8 cellular contexts compared by ENCODE assay signal in the genomic region with DNA sequence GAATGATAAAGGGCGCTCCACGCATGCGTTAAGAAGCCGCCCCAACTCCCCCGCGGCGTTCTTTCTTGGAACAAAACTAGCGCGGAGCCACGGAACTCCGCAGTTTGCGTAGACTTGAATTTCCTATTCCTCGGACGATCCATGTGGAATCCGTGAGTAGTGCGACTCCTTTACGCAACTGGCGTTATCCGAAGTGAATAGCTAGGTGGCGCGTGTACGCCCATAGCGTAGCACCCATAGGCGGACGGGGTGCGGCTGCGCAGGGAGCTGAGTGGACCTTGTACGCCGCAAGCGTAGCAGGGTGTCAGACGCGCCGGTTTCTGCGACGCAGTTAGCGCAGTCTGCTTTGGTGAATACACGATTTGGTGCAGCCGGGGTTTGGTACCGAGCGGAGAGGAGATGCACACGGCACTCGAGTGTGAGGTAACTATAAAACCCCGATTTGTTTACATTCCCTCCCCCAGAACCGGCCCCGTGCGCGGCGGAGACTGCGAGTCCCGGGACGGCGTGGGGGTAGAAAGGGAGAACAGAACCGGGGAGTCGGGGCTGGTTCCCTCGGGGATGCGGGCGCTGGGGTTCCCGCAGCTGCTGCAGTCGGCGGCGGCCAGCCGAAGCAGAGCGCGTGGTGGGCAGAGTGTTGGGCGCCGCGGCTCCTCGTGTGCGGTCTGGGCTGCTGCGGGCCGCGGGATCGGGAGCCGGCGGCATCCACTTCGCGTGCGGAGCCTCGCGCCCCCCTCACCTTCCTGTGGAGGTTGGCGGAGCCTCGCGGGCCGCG.
DNase-seq lines count a peak whose midpoint lies in the region; ATAC-seq and FAIRE-seq lines count a peak whose summit lies in the region.

A gene with protein sequence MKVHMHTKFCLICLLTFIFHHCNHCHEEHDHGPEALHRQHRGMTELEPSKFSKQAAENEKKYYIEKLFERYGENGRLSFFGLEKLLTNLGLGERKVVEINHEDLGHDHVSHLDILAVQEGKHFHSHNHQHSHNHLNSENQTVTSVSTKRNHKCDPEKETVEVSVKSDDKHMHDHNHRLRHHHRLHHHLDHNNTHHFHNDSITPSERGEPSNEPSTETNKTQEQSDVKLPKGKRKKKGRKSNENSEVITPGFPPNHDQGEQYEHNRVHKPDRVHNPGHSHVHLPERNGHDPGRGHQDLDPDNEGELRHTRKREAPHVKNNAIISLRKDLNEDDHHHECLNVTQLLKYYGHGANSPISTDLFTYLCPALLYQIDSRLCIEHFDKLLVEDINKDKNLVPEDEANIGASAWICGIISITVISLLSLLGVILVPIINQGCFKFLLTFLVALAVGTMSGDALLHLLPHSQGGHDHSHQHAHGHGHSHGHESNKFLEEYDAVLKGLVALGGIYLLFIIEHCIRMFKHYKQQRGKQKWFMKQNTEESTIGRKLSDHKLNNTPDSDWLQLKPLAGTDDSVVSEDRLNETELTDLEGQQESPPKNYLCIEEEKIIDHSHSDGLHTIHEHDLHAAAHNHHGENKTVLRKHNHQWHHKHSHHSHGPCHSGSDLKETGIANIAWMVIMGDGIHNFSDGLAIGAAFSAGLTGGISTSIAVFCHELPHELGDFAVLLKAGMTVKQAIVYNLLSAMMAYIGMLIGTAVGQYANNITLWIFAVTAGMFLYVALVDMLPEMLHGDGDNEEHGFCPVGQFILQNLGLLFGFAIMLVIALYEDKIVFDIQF (plus strand): TSS at position 368 of the 775 bp plus-strand sequence. CDS start 22,817 bp downstream, outside the sequence.

- H3K36me3 Mint-ChIP-seq in effector memory CD8-positive, alpha-beta T cell (ENCODE audit: insufficient read depth) = peaks cover 41% of the 10 kb centered on the region

- ATAC-seq in GM21367 (IDR thresholded peaks at IDR 0.05; ENCODE audit: unreplicated experiment) = peak; percentile 60
- peak; percentile 73 for ATAC-seq in effector memory CD8-positive, alpha-beta T cell (replicated peaks)

- FAIRE-seq in HTR-8/SVneo (lab: Jason Lieb, UNC) = peak; percentile 99

- peaks cover 0 to 2% of the 10 kb centered on the region in 2 donors for H3K9me3 Mint-ChIP-seq in effector memory CD8-positive, alpha-beta T cell

- H3K4me3 Mint-ChIP-seq in effector memory CD8-positive, alpha-beta T cell = peak within 1 kb of the TSS; percentile 95 to 97

- H3K27ac Mint-ChIP-seq in effector memory CD8-positive, alpha-beta T cell = peak within 1 kb of the TSS; percentile 100

- DNase-seq in COLO829 (ENCODE audit: low spot score) (peak; percentile 88), HTR-8/SVneo (ENCODE audit: insufficient read length, low spot score) (peak; percentile 81), NOMO-1 treated with dmso at 0.1 percent for 144 hours (lab: John Stamatoyannopoulos, UW; ENCODE audit: unreplicated experiment) (peak; percentile 89), medulla oblongata (ENCODE audit: extremely low spot score) (peak; percentile 100)
- peak; percentile 95 to 98 (median 95) for DNase-seq in activated CD8-positive, alpha-beta memory T cell treated with anti-CD3 and anti-CD28 coated beads for 48 hours (ENCODE audit: low read depth in 2 of 3, low spot score in 2 of 3)
- peak; percentile 97 to 99 (median 98) for DNase-seq in effector memory CD8-positive, alpha-beta T cell
- peak; percentile 98 for DNase-seq in stimulated activated CD8-positive, alpha-beta memory T cell treated with anti-CD3 and anti-CD28 coated beads, Interleukin-12 subunit alpha, Interleukin-12 subunit beta, amount 100 ng/mL, for 1 hour (ENCODE audit: low read depth)

- H3K4me1 Mint-ChIP-seq in effector memory CD8-positive, alpha-beta T cell (ENCODE audit: low read depth in 2 of 2) = peaks cover 22 to 38% of the 10 kb centered on the region in 2 donors

- no peaks in the 10 kb centered on the region for H3K27me3 Mint-ChIP-seq in effector memory CD8-positive, alpha-beta T cell

Comparison
In these comparisons a context has a peak if more than half of its experiments do, and no peak if none do; other contexts are left out.
1. Peak in every context shown above with its lines: DNase-seq and ATAC-seq.